17 cellular contexts compared by ENCODE assay signal in genomic region chr19:7771072-7771471, GRCh38. TPM values are rescaled to one million over a fixed set of nuclear protein-coding genes. Genes with fewer than 3 reads are reported as not detected.
DNase-seq lines count a peak whose midpoint lies in the region; ATAC-seq and TF ChIP-seq lines count a peak whose summit lies in the region.
"Had no signal": no experiment of that assay in that cellular context is flagged by ENCODE, and none has a peak within 500 bp of the region (broad histone marks: within the 10 kb centered on the region; RNA-seq: fewer than 3 reads in every experiment).

No MANE protein-coding gene starts in this region.

- TF ChIP-seq POLR2A in spleen (IDR thresholded peaks at IDR 0.05) = no peak

- no peak for DNase-seq in activated CD8-positive, alpha-beta T cell treated with anti-CD3 and anti-CD28 coated beads for 36 hours
- no peak for DNase-seq in activated CD8-positive, alpha-beta T cell treated with anti-CD3 and anti-CD28 coated beads, Interleukin-2, amount 10 ng/mL, durations not matched to agents 7 days and 5 days
- no peak for DNase-seq in activated naive CD8-positive, alpha-beta T cell treated with anti-CD3 and anti-CD28 coated beads for 36 hours
- DNase-seq in spleen (peak; percentile 15), GM19240 (ENCODE audit: insufficient read length, low spot score) (no peak)
- DNase-seq in activated CD4-positive, alpha-beta memory T cell treated with anti-CD3 and anti-CD28 coated beads, Interleukin-2, amount 10 ng/mL, durations not matched to agents 7 days and 5 days = no peak
- DNase-seq in activated CD4-positive, CD25-positive, alpha-beta regulatory T cell (lab: John Stamatoyannopoulos, UW) = no peak
- DNase-seq: ACHN; CD4-positive, CD25-positive, alpha-beta regulatory T cell; DMS53; GF-D8; GOT3; H9 had no signal

- H3K4me1 Mint-ChIP-seq in activated CD8-positive, alpha-beta T cell treated with anti-CD3 and anti-CD28 coated beads for 36 hours (ENCODE audit: low read depth) = peaks cover 24% of the 10 kb centered on the region
- peaks cover 16% of the 10 kb centered on the region for H3K4me1 Mint-ChIP-seq in activated CD8-positive, alpha-beta T cell treated with anti-CD3 and anti-CD28 coated beads, Interleukin-2, amount 10 ng/mL, durations not matched to agents 7 days and 5 days (ENCODE audit: low read depth)
- H3K4me1 Mint-ChIP-seq in activated naive CD8-positive, alpha-beta T cell treated with anti-CD3 and anti-CD28 coated beads for 36 hours = peaks cover 25% of the 10 kb centered on the region
- H3K4me1 Mint-ChIP-seq in activated CD4-positive, alpha-beta memory T cell treated with anti-CD3 and anti-CD28 coated beads, Interleukin-2, amount 10 ng/mL, durations not matched to agents 7 days and 5 days = peaks cover 12% of the 10 kb centered on the region

- H3K9me3 Mint-ChIP-seq in activated CD8-positive, alpha-beta T cell treated with anti-CD3 and anti-CD28 coated beads for 36 hours = no peaks in the 10 kb centered on the region
- no peaks in the 10 kb centered on the region for H3K9me3 Mint-ChIP-seq in activated CD8-positive, alpha-beta T cell treated with anti-CD3 and anti-CD28 coated beads, Interleukin-2, amount 10 ng/mL, durations not matched to agents 7 days and 5 days (ENCODE audit: insufficient read depth)
- peaks cover 3% of the 10 kb centered on the region for H3K9me3 Mint-ChIP-seq in activated naive CD8-positive, alpha-beta T cell treated with anti-CD3 and anti-CD28 coated beads for 36 hours
- no peaks in the 10 kb centered on the region for H3K9me3 Mint-ChIP-seq in activated CD4-positive, alpha-beta memory T cell treated with anti-CD3 and anti-CD28 coated beads, Interleukin-2, amount 10 ng/mL, durations not matched to agents 7 days and 5 days
- H3K9me3 Mint-ChIP-seq: CD4-positive, CD25-positive, alpha-beta regulatory T cell; H9 had no signal

- H3K4me3 Mint-ChIP-seq in activated CD8-positive, alpha-beta T cell treated with anti-CD3 and anti-CD28 coated beads for 36 hours = no peak overlapping the region
- H3K4me3 Mint-ChIP-seq in activated CD8-positive, alpha-beta T cell treated with anti-CD3 and anti-CD28 coated beads, Interleukin-2, amount 10 ng/mL, durations not matched to agents 7 days and 5 days = no peak overlapping the region
- no peak overlapping the region for H3K4me3 Mint-ChIP-seq in activated naive CD8-positive, alpha-beta T cell treated with anti-CD3 and anti-CD28 coated beads for 36 hours
- no peak overlapping the region for H3K4me3 Mint-ChIP-seq in activated CD4-positive, alpha-beta memory T cell treated with anti-CD3 and anti-CD28 coated beads, Interleukin-2, amount 10 ng/mL, durations not matched to agents 7 days and 5 days
- H3K4me3 Mint-ChIP-seq: CD4-positive, CD25-positive, alpha-beta regulatory T cell; H9 had no signal

- no peak for TF ChIP-seq CTCF in activated CD8-positive, alpha-beta T cell treated with anti-CD3 and anti-CD28 coated beads for 36 hours (IDR thresholded peaks at IDR 0.05)
- TF ChIP-seq CTCF in HEK293 (tag by site-specific recombination; IDR thresholded peaks at IDR 0.05) = no peak
- TF ChIP-seq CTCF in spleen (IDR thresholded peaks at IDR 0.05 in 8 of 11, conservative IDR thresholded peaks at IDR 0.05 in 3 of 11) = no peak

- peaks cover 0 to 13% (median 0%) of the 10 kb centered on the region in 7 donors for H3K27me3 ChIP-seq in spleen (replicated peaks in 1 of 7)

- H3K27ac ChIP-seq in HEK293 (ENCODE audit: extremely low read depth, low read depth, low read length) (no peak overlapping the region), spleen (no peak overlapping the region)

- H3K27me3 Mint-ChIP-seq in activated CD8-positive, alpha-beta T cell treated with anti-CD3 and anti-CD28 coated beads for 36 hours = peaks cover 17% of the 10 kb centered on the region
- H3K27me3 Mint-ChIP-seq in activated CD8-positive, alpha-beta T cell treated with anti-CD3 and anti-CD28 coated beads, Interleukin-2, amount 10 ng/mL, durations not matched to agents 7 days and 5 days (ENCODE audit: low read depth) = peaks cover 12% of the 10 kb centered on the region
- peaks cover 10% of the 10 kb centered on the region for H3K27me3 Mint-ChIP-seq in activated naive CD8-positive, alpha-beta T cell treated with anti-CD3 and anti-CD28 coated beads for 36 hours
- H3K27me3 Mint-ChIP-seq in activated CD4-positive, alpha-beta memory T cell treated with anti-CD3 and anti-CD28 coated beads, Interleukin-2, amount 10 ng/mL, durations not matched to agents 7 days and 5 days = peaks cover 17% of the 10 kb centered on the region

- CTCF ChIA-PET in activated CD8-positive, alpha-beta T cell treated with anti-CD3 and anti-CD28 coated beads for 36 hours (lab: Charles Lee) = interaction anchor here (1.1 to 1.4 kb wide), 2 partner anchors 32 to 90 kb away, joined by 3 to 5 read pairs; partner anchors contain the start of gene TRAPPC5
- CTCF ChIA-PET in activated CD8-positive, alpha-beta T cell treated with anti-CD3 and anti-CD28 coated beads, Interleukin-2, amount 10 ng/mL, durations not matched to agents 7 days and 5 days (lab: Charles Lee) = interaction anchor here (1.4 kb wide), 1 partner anchor 29 kb away, joined by 3 read pairs; no protein-coding TSS in a partner anchor
- CTCF ChIA-PET in HEK293 (lab: Yijun Ruan, JAX) = no interaction called here
- CTCF ChIA-PET in activated CD4-positive, alpha-beta memory T cell treated with anti-CD3 and anti-CD28 coated beads, Interleukin-2, amount 10 ng/mL, durations not matched to agents 7 days and 5 days (lab: Charles Lee) = interaction anchor here (0.7 to 1.2 kb wide), 2 partner anchors 90 to 203 kb away, joined by 3 to 4 read pairs; partner anchors contain the start of gene TRAPPC5

- no peak for ATAC-seq in activated CD8-positive, alpha-beta T cell treated with anti-CD3 and anti-CD28 coated beads for 36 hours
- ATAC-seq in activated CD8-positive, alpha-beta T cell treated with anti-CD3 and anti-CD28 coated beads, Interleukin-2, amount 10 ng/mL, durations not matched to agents 7 days and 5 days = no peak

- H3K36me3 ChIP-seq in HEK293 (ENCODE audit: control insufficient read depth in 2 of 2, insufficient read depth in 1 of 2, low read length in 2 of 2) (no peaks in the 10 kb centered on the region), spleen (no peaks in the 10 kb centered on the region)
- H3K36me3 ChIP-seq: BLaER1 treated with 17β-estradiol and CSF1 and Interleukin-3, amounts not matched to agents 10 nM and 100 nM had no signal

- no peaks in the 10 kb centered on the region for H3K36me3 Mint-ChIP-seq in activated CD8-positive, alpha-beta T cell treated with anti-CD3 and anti-CD28 coated beads for 36 hours (ENCODE audit: low read depth)
- no peaks in the 10 kb centered on the region for H3K36me3 Mint-ChIP-seq in activated CD8-positive, alpha-beta T cell treated with anti-CD3 and anti-CD28 coated beads, Interleukin-2, amount 10 ng/mL, durations not matched to agents 7 days and 5 days (ENCODE audit: low read depth)
- no peaks in the 10 kb centered on the region for H3K36me3 Mint-ChIP-seq in activated naive CD8-positive, alpha-beta T cell treated with anti-CD3 and anti-CD28 coated beads for 36 hours
- H3K36me3 Mint-ChIP-seq in activated CD4-positive, alpha-beta memory T cell treated with anti-CD3 and anti-CD28 coated beads, Interleukin-2, amount 10 ng/mL, durations not matched to agents 7 days and 5 days (ENCODE audit: low read depth) = no peaks in the 10 kb centered on the region
- H3K36me3 Mint-ChIP-seq: CD4-positive, CD25-positive, alpha-beta regulatory T cell had no signal

- H3K4me3 ChIP-seq in HEK293 (ENCODE audit: low read depth, low read length) = no peak overlapping the region
- no peak overlapping the region for H3K4me3 ChIP-seq in spleen
- H3K4me3 ChIP-seq: BLaER1 treated with 17β-estradiol and CSF1 and Interleukin-3, amounts not matched to agents 10 nM and 100 nM had no signal

- POLR2A ChIA-PET in activated CD8-positive, alpha-beta T cell treated with anti-CD3 and anti-CD28 coated beads for 36 hours (lab: Charles Lee) = interaction anchor here (1.4 to 1.7 kb wide), 2 partner anchors 29 to 36 kb away, joined by 3 to 4 read pairs; no protein-coding TSS in a partner anchor
- POLR2A ChIA-PET in activated CD8-positive, alpha-beta T cell treated with anti-CD3 and anti-CD28 coated beads, Interleukin-2, amount 10 ng/mL, durations not matched to agents 7 days and 5 days (lab: Charles Lee) = no interaction called here
- POLR2A ChIA-PET in HEK293 (lab: Yijun Ruan, JAX) = no interaction called here
- POLR2A ChIA-PET in activated CD4-positive, alpha-beta memory T cell treated with anti-CD3 and anti-CD28 coated beads, Interleukin-2, amount 10 ng/mL, durations not matched to agents 7 days and 5 days (lab: Charles Lee) = no interaction called here

- intact Hi-C loops in activated CD8-positive, alpha-beta T cell treated with anti-CD3 and anti-CD28 coated beads for 36 hours (cut with micrococcal nuclease) = loop anchor here (10.0 kb wide), 1 partner anchor 66 kb away; the partner anchor contains the start of gene FCER2
- intact Hi-C loops in spleen (cut with DNase I; ENCODE audit: low total_unique reads) = no loop called here

- peak overlapping the region; percentile 61 for H3K27ac Mint-ChIP-seq in activated CD8-positive, alpha-beta T cell treated with anti-CD3 and anti-CD28 coated beads for 36 hours
- H3K27ac Mint-ChIP-seq in activated CD8-positive, alpha-beta T cell treated with anti-CD3 and anti-CD28 coated beads, Interleukin-2, amount 10 ng/mL, durations not matched to agents 7 days and 5 days = no peak overlapping the region
- H3K27ac Mint-ChIP-seq in activated naive CD8-positive, alpha-beta T cell treated with anti-CD3 and anti-CD28 coated beads for 36 hours = peak overlapping the region; percentile 85
- H3K27ac Mint-ChIP-seq in activated CD4-positive, alpha-beta memory T cell treated with anti-CD3 and anti-CD28 coated beads, Interleukin-2, amount 10 ng/mL, durations not matched to agents 7 days and 5 days = no peak overlapping the region
- H3K27ac Mint-ChIP-seq: CD4-positive, CD25-positive, alpha-beta regulatory T cell; H9 had no signal

- H3K4me1 ChIP-seq in HEK293 (ENCODE audit: control insufficient read depth, insufficient read depth, low read length) (no peaks in the 10 kb centered on the region), spleen (peaks cover 0 to 20% (median 9%) of the 10 kb centered on the region in 6 donors)

- H3K9me3 ChIP-seq in HEK293 (ENCODE audit: control insufficient read depth, insufficient read depth, low read depth, low read length) (no peaks in the 10 kb centered on the region), spleen (no peaks in the 10 kb centered on the region)
- H3K9me3 ChIP-seq: BLaER1 treated with 17β-estradiol and CSF1 and Interleukin-3, amounts not matched to agents 10 nM and 100 nM had no signal

- WGBS in spleen, 5 donors = 76 to 80% (median 78%) methylated on average over 8 of the region's 8 CpGs

RNA-seq across cellular contexts. Expression of gene CLEC4M, which starts 8.0 kb away (rescaled TPM):
- total RNA-seq in activated CD8-positive, alpha-beta T cell treated with anti-CD3 and anti-CD28 coated beads for 36 hours = not detected
- total RNA-seq in activated CD8-positive, alpha-beta T cell treated with anti-CD3 and anti-CD28 coated beads, Interleukin-2, amount 10 ng/mL, durations not matched to agents 7 days and 5 days = not detected
- not detected for total RNA-seq in activated naive CD8-positive, alpha-beta T cell treated with anti-CD3 and anti-CD28 coated beads for 36 hours
- total RNA-seq in spleen = 1 to 10 TPM in 1 of 7 donors, under 1 TPM in 1, not detected in 5; 0.89 to 3.3 TPM
- under 1 TPM in 2 of 3 donors, not detected in 1; 0.12 to 0.26 TPM for polyA plus RNA-seq in spleen
- not detected for total RNA-seq in activated CD4-positive, alpha-beta memory T cell treated with anti-CD3 and anti-CD28 coated beads, Interleukin-2, amount 10 ng/mL, durations not matched to agents 7 days and 5 days
- total RNA-seq: CD4-positive, CD25-positive, alpha-beta regulatory T cell; H9; HT1080 had no signal

RNA-seq across cellular contexts. Expression of gene CD209, which starts 23.7 kb away (rescaled TPM):
- not detected for total RNA-seq in activated CD8-positive, alpha-beta T cell treated with anti-CD3 and anti-CD28 coated beads for 36 hours
- total RNA-seq in activated CD8-positive, alpha-beta T cell treated with anti-CD3 and anti-CD28 coated beads, Interleukin-2, amount 10 ng/mL, durations not matched to agents 7 days and 5 days = not detected
- not detected for total RNA-seq in activated naive CD8-positive, alpha-beta T cell treated with anti-CD3 and anti-CD28 coated beads for 36 hours
- 10 to 100 TPM in 2 of 7 donors, 1 to 10 TPM in 5; 1.1 to 22.2 (median 2.2) TPM for total RNA-seq in spleen
- polyA plus RNA-seq in spleen = under 1 TPM; 0.42 to 0.56 (median 0.46) TPM
- total RNA-seq in activated CD4-positive, alpha-beta memory T cell treated with anti-CD3 and anti-CD28 coated beads, Interleukin-2, amount 10 ng/mL, durations not matched to agents 7 days and 5 days = not detected
- total RNA-seq: A172; CD4-positive, CD25-positive, alpha-beta regulatory T cell; H9; HT1080 had no signal
- polyA plus RNA-seq: CD4-positive, CD25-positive, alpha-beta regulatory T cell had no signal

RNA-seq across cellular contexts. Expression of gene CLEC4G, which starts 39.2 kb away (rescaled TPM):
- total RNA-seq in activated CD8-positive, alpha-beta T cell treated with anti-CD3 and anti-CD28 coated beads for 36 hours = not detected
- not detected for total RNA-seq in activated CD8-positive, alpha-beta T cell treated with anti-CD3 and anti-CD28 coated beads, Interleukin-2, amount 10 ng/mL, durations not matched to agents 7 days and 5 days
- total RNA-seq in activated naive CD8-positive, alpha-beta T cell treated with anti-CD3 and anti-CD28 coated beads for 36 hours = not detected
- total RNA-seq in spleen = 1 to 10 TPM in 3 of 7 donors, under 1 TPM in 3, not detected in 1; 0.34 to 4.0 (median 0.88) TPM
- 1 to 10 TPM in 2 of 3 donors, under 1 TPM in 1; 0.50 to 1.3 (median 1.0) TPM for polyA plus RNA-seq in spleen
- total RNA-seq in activated CD4-positive, alpha-beta memory T cell treated with anti-CD3 and anti-CD28 coated beads, Interleukin-2, amount 10 ng/mL, durations not matched to agents 7 days and 5 days = not detected
- total RNA-seq: A172; CD4-positive, CD25-positive, alpha-beta regulatory T cell; H9; HT1080 had no signal
- polyA plus RNA-seq: CD4-positive, CD25-positive, alpha-beta regulatory T cell had no signal

RNA-seq across cellular contexts. Expression of gene EVI5L, which starts 58.9 kb away (rescaled TPM):
- 1 to 10 TPM; 3.4 to 3.9 TPM for total RNA-seq in activated CD8-positive, alpha-beta T cell treated with anti-CD3 and anti-CD28 coated beads for 36 hours
- 1 to 10 TPM; 8.0 to 9.3 TPM for total RNA-seq in activated CD8-positive, alpha-beta T cell treated with anti-CD3 and anti-CD28 coated beads, Interleukin-2, amount 10 ng/mL, durations not matched to agents 7 days and 5 days
- 1 to 10 TPM; 4.8 TPM for total RNA-seq in activated naive CD8-positive, alpha-beta T cell treated with anti-CD3 and anti-CD28 coated beads for 36 hours
- 10 to 100 TPM in 5 of 7 donors, 1 to 10 TPM in 2; 8.6 to 22.8 (median 13.8) TPM for total RNA-seq in spleen
- polyA plus RNA-seq in spleen = 1 to 10 TPM; 3.7 to 9.3 (median 3.7) TPM
- 1 to 10 TPM; 7.0 to 7.7 TPM for total RNA-seq in activated CD4-positive, alpha-beta memory T cell treated with anti-CD3 and anti-CD28 coated beads, Interleukin-2, amount 10 ng/mL, durations not matched to agents 7 days and 5 days

Comparison
In these comparisons a context has a peak if more than half of its experiments do, and no peak if none do; other contexts are left out.
1. H3K27ac Mint-ChIP-seq: peak in activated CD8-positive, alpha-beta T cell treated with anti-CD3 and anti-CD28 coated beads for 36 hours (single experiment) and activated naive CD8-positive, alpha-beta T cell treated with anti-CD3 and anti-CD28 coated beads for 36 hours (single experiment); none in activated CD8-positive, alpha-beta T cell treated with anti-CD3 and anti-CD28 coated beads, Interleukin-2, amount 10 ng/mL, durations not matched to agents 7 days and 5 days (single experiment) and activated CD4-positive, alpha-beta memory T cell treated with anti-CD3 and anti-CD28 coated beads, Interleukin-2, amount 10 ng/mL, durations not matched to agents 7 days and 5 days (single experiment).